Comparison of ENCODE assay signal across 9 cellular contexts in the genomic region with DNA sequence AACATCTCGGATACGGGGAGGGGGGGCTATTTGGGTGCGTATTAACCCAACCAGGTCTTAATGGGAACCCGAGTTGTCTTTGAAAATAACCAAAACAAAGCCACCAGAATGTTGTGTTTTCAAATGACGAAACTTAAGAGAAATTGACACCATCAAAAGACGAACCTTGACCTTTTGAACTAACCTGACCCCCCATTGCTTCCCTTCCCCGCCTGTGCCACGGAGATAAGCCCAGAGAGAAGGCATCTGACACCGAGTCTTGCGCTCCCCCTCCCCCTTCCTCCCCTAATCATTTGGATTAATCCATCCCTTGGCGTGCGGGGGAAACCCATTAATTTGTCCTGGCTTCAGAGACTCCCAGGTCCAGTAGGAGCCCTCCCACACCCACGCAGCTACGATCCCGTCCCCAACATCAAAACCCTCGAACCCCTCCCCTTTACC. TPM values are rescaled to one million over a fixed set of nuclear protein-coding genes. Genes with fewer than 3 reads are reported as not detected.
A peak's percentile ranks its signal among the peaks of the same experiment; 100 is the strongest.
DNase-seq lines count a peak whose midpoint lies in the region; ATAC-seq lines count a peak whose summit lies in the region.
"Had no signal": no experiment of that assay in that cellular context is flagged by ENCODE, and none has a peak within 500 bp of the region (broad histone marks: within the 10 kb centered on the region; RNA-seq: fewer than 3 reads in every experiment).

No MANE protein-coding gene starts in this region.

- peak overlapping the region; percentile 90 for H3K4me3 ChIP-seq in iPS-20b (ENCODE audit: low read length)
- H3K4me3 ChIP-seq in thymus (ENCODE audit: low read length) = peak overlapping the region; percentile 60

- H3K27me3 Mint-ChIP-seq in activated T-cell treated with anti-CD3 and anti-CD28 coated beads, Interleukin-2, amount 50 U/mL, for 72 hours (ENCODE audit: low read depth) = peaks cover 38% of the 10 kb centered on the region
- H3K27me3 Mint-ChIP-seq in activated CD4-positive, alpha-beta memory T cell treated with anti-CD3 and anti-CD28 coated beads, Interleukin-2, amount 10 ng/mL, durations not matched to agents 7 days and 5 days = peaks cover 48% of the 10 kb centered on the region

- H3K4me1 Mint-ChIP-seq in activated T-cell treated with anti-CD3 and anti-CD28 coated beads, Interleukin-2, amount 50 U/mL, for 72 hours (ENCODE audit: low read depth) = peaks cover 36% of the 10 kb centered on the region
- H3K4me1 Mint-ChIP-seq in activated CD4-positive, alpha-beta memory T cell treated with anti-CD3 and anti-CD28 coated beads, Interleukin-2, amount 10 ng/mL, durations not matched to agents 7 days and 5 days = peaks cover 39% of the 10 kb centered on the region

- ATAC-seq in activated T-cell treated with anti-CD3 and anti-CD28 coated beads, Interleukin-2, amount 50 U/mL, for 72 hours (replicated peaks in 1 of 2) = no peak
- ATAC-seq in HG03280 (IDR thresholded peaks at IDR 0.05; ENCODE audit: unreplicated experiment) (no peak), HG02870 (IDR thresholded peaks at IDR 0.05; ENCODE audit: unreplicated experiment) (no peak)

- no peak for DNase-seq in activated T-cell treated with anti-CD3 and anti-CD28 coated beads, Interleukin-2, amount 50 U/mL, for 72 hours
- DNase-seq in activated T-cell treated with anti-CD3 and anti-CD28 coated beads, Interleukin-2, amount 50 U/mL, for 1 hour = no peak
- no peak for DNase-seq in activated CD4-positive, alpha-beta memory T cell treated with anti-CD3 and anti-CD28 coated beads, Interleukin-2, amount 10 ng/mL, durations not matched to agents 7 days and 5 days
- no peak for DNase-seq in NCI-H2171 (lab: John Stamatoyannopoulos, UW)

- CTCF ChIA-PET in activated CD4-positive, alpha-beta memory T cell treated with anti-CD3 and anti-CD28 coated beads, Interleukin-2, amount 10 ng/mL, durations not matched to agents 7 days and 5 days (lab: Charles Lee) = interaction anchor here (1.3 kb wide), 1 partner anchor 60 kb away, joined by 3 read pairs; no protein-coding TSS in a partner anchor

- no peaks in the 10 kb centered on the region for H3K9me3 ChIP-seq in iPS-20b (ENCODE audit: insufficient read depth, low read depth, low read length)
- H3K9me3 ChIP-seq in thymus (ENCODE audit: control insufficient read depth) = peaks cover 1% of the 10 kb centered on the region
- H3K9me3 ChIP-seq: thyroid gland had no signal

- H3K9me3 Mint-ChIP-seq in activated T-cell treated with anti-CD3 and anti-CD28 coated beads, Interleukin-2, amount 50 U/mL, for 72 hours = no peaks in the 10 kb centered on the region
- no peaks in the 10 kb centered on the region for H3K9me3 Mint-ChIP-seq in activated CD4-positive, alpha-beta memory T cell treated with anti-CD3 and anti-CD28 coated beads, Interleukin-2, amount 10 ng/mL, durations not matched to agents 7 days and 5 days

- peaks cover 65% of the 10 kb centered on the region for H3K27me3 ChIP-seq in iPS-20b (ENCODE audit: insufficient read depth, low read length)
- H3K27me3 ChIP-seq in thymus (ENCODE audit: control insufficient read depth, insufficient read depth) = peaks cover 10% of the 10 kb centered on the region
- H3K27me3 ChIP-seq: thyroid gland had no signal

- peak overlapping the region; percentile 85 to 91 for H3K4me3 Mint-ChIP-seq in activated T-cell treated with anti-CD3 and anti-CD28 coated beads, Interleukin-2, amount 50 U/mL, for 72 hours
- H3K4me3 Mint-ChIP-seq in activated CD4-positive, alpha-beta memory T cell treated with anti-CD3 and anti-CD28 coated beads, Interleukin-2, amount 10 ng/mL, durations not matched to agents 7 days and 5 days = peak overlapping the region; percentile 59

- H3K36me3 Mint-ChIP-seq in activated T-cell treated with anti-CD3 and anti-CD28 coated beads, Interleukin-2, amount 50 U/mL, for 72 hours (ENCODE audit: insufficient read depth in 2 of 2) = peaks cover 0 to 4% of the 10 kb centered on the region in 2 donors
- peaks cover 4% of the 10 kb centered on the region for H3K36me3 Mint-ChIP-seq in activated CD4-positive, alpha-beta memory T cell treated with anti-CD3 and anti-CD28 coated beads, Interleukin-2, amount 10 ng/mL, durations not matched to agents 7 days and 5 days (ENCODE audit: low read depth)

- H3K4me1 ChIP-seq in iPS-20b (ENCODE audit: insufficient read depth, low read length) (peaks cover 18% of the 10 kb centered on the region; the same call in 1 of the 2 replicates), thymus (ENCODE audit: control insufficient read depth, insufficient read depth, low read length) (peaks cover 17% of the 10 kb centered on the region)

- POLR2A ChIA-PET in activated CD4-positive, alpha-beta memory T cell treated with anti-CD3 and anti-CD28 coated beads, Interleukin-2, amount 10 ng/mL, durations not matched to agents 7 days and 5 days (lab: Charles Lee) = interaction anchor here (1.3 kb wide), 1 partner anchor 150 kb away, joined by 3 read pairs; the partner anchor contains the start of genes C22orf23 and POLR2F

- no peak overlapping the region for H3K27ac ChIP-seq in iPS-20b (ENCODE audit: low read length)
- no peak overlapping the region for H3K27ac ChIP-seq in thymus (ENCODE audit: low read depth)

- H3K36me3 ChIP-seq in iPS-20b (ENCODE audit: insufficient read depth, low read depth, low read length) (no peaks in the 10 kb centered on the region), thymus (ENCODE audit: control insufficient read depth, insufficient read depth) (peaks cover under 1% of the 10 kb centered on the region)
- H3K36me3 ChIP-seq: thyroid gland had no signal

- 41% methylated on average over 16 of the region's 16 CpGs for WGBS in thymus

- peak overlapping the region; percentile 72; the same call in 1 of the 2 replicates for H3K9ac ChIP-seq in iPS-20b (ENCODE audit: low read depth, low read length)

- no peak overlapping the region for H3K27ac Mint-ChIP-seq in activated T-cell treated with anti-CD3 and anti-CD28 coated beads, Interleukin-2, amount 50 U/mL, for 72 hours
- H3K27ac Mint-ChIP-seq in activated CD4-positive, alpha-beta memory T cell treated with anti-CD3 and anti-CD28 coated beads, Interleukin-2, amount 10 ng/mL, durations not matched to agents 7 days and 5 days = no peak overlapping the region

RNA-seq across cellular contexts. Expression of gene GCAT, which starts 4.5 kb away (rescaled TPM):
- 10 to 100 TPM; 14.9 to 22.7 TPM for total RNA-seq in activated T-cell treated with anti-CD3 and anti-CD28 coated beads, Interleukin-2, amount 50 U/mL, for 72 hours
- 10 to 100 TPM; 13.2 to 14.1 TPM for total RNA-seq in activated CD4-positive, alpha-beta memory T cell treated with anti-CD3 and anti-CD28 coated beads, Interleukin-2, amount 10 ng/mL, durations not matched to agents 7 days and 5 days
- 7.8 TPM for polyA plus RNA-seq in thymus

RNA-seq across cellular contexts. Expression of gene GALR3, which starts 20.0 kb away (rescaled TPM):
- under 1 TPM in 1 of 2 donors, not detected in 1; 0.29 TPM for total RNA-seq in activated T-cell treated with anti-CD3 and anti-CD28 coated beads, Interleukin-2, amount 50 U/mL, for 72 hours
- not detected for total RNA-seq in activated CD4-positive, alpha-beta memory T cell treated with anti-CD3 and anti-CD28 coated beads, Interleukin-2, amount 10 ng/mL, durations not matched to agents 7 days and 5 days
- not detected for polyA plus RNA-seq in thymus
- total RNA-seq: thyroid gland had no signal

RNA-seq across cellular contexts. Expression of gene ANKRD54, which starts 40.9 kb away (rescaled TPM):
- total RNA-seq in activated T-cell treated with anti-CD3 and anti-CD28 coated beads, Interleukin-2, amount 50 U/mL, for 72 hours = 10 to 100 TPM; 22.8 to 28.2 TPM
- total RNA-seq in activated CD4-positive, alpha-beta memory T cell treated with anti-CD3 and anti-CD28 coated beads, Interleukin-2, amount 10 ng/mL, durations not matched to agents 7 days and 5 days = 10 to 100 TPM; 22.1 TPM
- polyA plus RNA-seq in thymus = 25.5 TPM

RNA-seq across cellular contexts. Expression of gene EIF3L, which starts 46.0 kb away (rescaled TPM):
- 100 to 1,000 TPM; 826 to 905 TPM for total RNA-seq in activated T-cell treated with anti-CD3 and anti-CD28 coated beads, Interleukin-2, amount 50 U/mL, for 72 hours
- total RNA-seq in activated CD4-positive, alpha-beta memory T cell treated with anti-CD3 and anti-CD28 coated beads, Interleukin-2, amount 10 ng/mL, durations not matched to agents 7 days and 5 days = 100 to 1,000 TPM; 331 to 348 TPM
- 302 TPM for polyA plus RNA-seq in thymus
